In the genomic region with DNA sequence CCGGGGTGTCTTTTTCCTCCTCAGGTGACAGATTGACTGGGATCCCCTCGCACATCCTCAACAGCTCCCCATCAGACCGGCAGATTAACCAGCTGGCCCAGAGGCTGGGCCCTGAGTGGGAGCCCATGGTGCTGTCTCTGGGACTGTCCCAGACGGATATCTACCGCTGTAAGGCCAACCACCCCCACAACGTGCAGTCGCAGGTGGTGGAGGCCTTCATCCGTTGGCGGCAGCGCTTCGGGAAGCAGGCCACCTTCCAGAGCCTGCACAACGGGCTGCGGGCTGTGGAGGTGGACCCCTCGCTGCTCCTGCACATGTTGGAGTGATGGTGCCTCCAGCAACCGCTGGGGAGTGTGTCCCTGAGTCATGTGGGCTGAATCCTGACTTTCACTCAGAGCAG, we compare ENCODE assay signal across 15 cellular contexts.
DNase-seq lines count a peak whose midpoint lies in the region; ATAC-seq and TF ChIP-seq lines count a peak whose summit lies in the region.
"Had no signal": no experiment of that assay in that cellular context is flagged by ENCODE, and none has a peak within 500 bp of the region (broad histone marks: within the 10 kb centered on the region; RNA-seq: fewer than 3 reads in every experiment).

No MANE protein-coding gene starts in this region.

- H3K4me2 ChIP-seq in PC-3 (ENCODE audit: low read length), result no peak overlapping the region

- H3K27me3 ChIP-seq in spleen (replicated peaks in 1 of 7) (no peaks in the 10 kb centered on the region), esophagus squamous epithelium (no peaks in the 10 kb centered on the region), PC-3 (ENCODE audit: low read length) (no peaks in the 10 kb centered on the region)

- H3K9me2 ChIP-seq in PC-3 (replicated peaks; ENCODE audit: low read length), result no peaks in the 10 kb centered on the region

- TF ChIP-seq POLR2A in spleen (IDR thresholded peaks at IDR 0.05), result no peak
- no peak for TF ChIP-seq POLR2A in esophagus squamous epithelium (IDR thresholded peaks at IDR 0.05)

- H3K27ac ChIP-seq in spleen, result peak overlapping the region in 2 of 8 donors; percentile 83 to 90
- no peak overlapping the region for H3K27ac ChIP-seq in esophagus squamous epithelium
- no peak overlapping the region for H3K27ac ChIP-seq in PC-3 (ENCODE audit: low read length)
- H3K27ac ChIP-seq: 22Rv1 had no signal

- no peaks in the 10 kb centered on the region for H3K27me3 Mint-ChIP-seq in T-helper 1 cell treated with Interleukin-12 subunit alpha and Interleukin-12 subunit beta and Interleukin-4 antibody, amounts not matched to agents 30 μg/mL and 1 μg/mL, for 36 hours (ENCODE audit: low read depth)
- no peaks in the 10 kb centered on the region for H3K27me3 Mint-ChIP-seq in WTC11 (ENCODE audit: low read depth)
- no peaks in the 10 kb centered on the region for H3K27me3 Mint-ChIP-seq in endothelial cell (ENCODE audit: unreplicated experiment)
- H3K27me3 Mint-ChIP-seq: CD4-positive, CD25-positive, alpha-beta regulatory T cell had no signal

- BruUV-seq in PC-3 (replicated peaks; lab: Mats Ljungman, UMichigan), result no TSS peak

- peaks cover 68% of the 10 kb centered on the region for H3K4me1 Mint-ChIP-seq in T-helper 1 cell treated with Interleukin-12 subunit alpha and Interleukin-12 subunit beta and Interleukin-4 antibody, amounts not matched to agents 30 μg/mL and 1 μg/mL, for 36 hours (ENCODE audit: low read depth)
- H3K4me1 Mint-ChIP-seq in WTC11 (peaks cover 18% of the 10 kb centered on the region), endothelial cell (ENCODE audit: unreplicated experiment) (peaks cover 21% of the 10 kb centered on the region)

- no peak overlapping the region for H3K9ac ChIP-seq in PC-3 (ENCODE audit: low read length)

- 94 to 98% (median 96%) methylated on average over 12 to 15 of the region's 15 CpGs for WGBS in spleen, 5 donors
- WGBS in esophagus squamous epithelium, 2 donors, result 100% methylated on average over 2 to 3 of the region's 15 CpGs

- ATAC-seq in WTC11, result no peak
- ATAC-seq in PC-3, result no peak
- ATAC-seq: HepG2 had no signal

- H3K36me3 ChIP-seq in spleen, result peaks cover 0 to 7% (median 0%) of the 10 kb centered on the region in 6 donors
- H3K36me3 ChIP-seq in esophagus squamous epithelium, result no peaks in the 10 kb centered on the region
- H3K36me3 ChIP-seq in PC-3 (ENCODE audit: low read depth, low read length), result no peaks in the 10 kb centered on the region

- peaks cover 3 to 40% (median 19%) of the 10 kb centered on the region in 6 donors for H3K4me1 ChIP-seq in spleen
- no peaks in the 10 kb centered on the region for H3K4me1 ChIP-seq in esophagus squamous epithelium
- no peaks in the 10 kb centered on the region for H3K4me1 ChIP-seq in PC-3 (ENCODE audit: insufficient read depth, low read length)

- H3K9me3 Mint-ChIP-seq in T-helper 1 cell treated with Interleukin-12 subunit alpha and Interleukin-12 subunit beta and Interleukin-4 antibody, amounts not matched to agents 30 μg/mL and 1 μg/mL, for 36 hours, result peaks cover 16% of the 10 kb centered on the region
- H3K9me3 Mint-ChIP-seq in WTC11 (peaks cover 9% of the 10 kb centered on the region), endothelial cell (ENCODE audit: unreplicated experiment) (no peaks in the 10 kb centered on the region)

- H3K9me3 ChIP-seq in spleen (no peaks in the 10 kb centered on the region), esophagus squamous epithelium (no peaks in the 10 kb centered on the region), PC-3 (ENCODE audit: low read length) (no peaks in the 10 kb centered on the region)

- peaks cover 18% of the 10 kb centered on the region for H3K36me3 Mint-ChIP-seq in T-helper 1 cell treated with Interleukin-12 subunit alpha and Interleukin-12 subunit beta and Interleukin-4 antibody, amounts not matched to agents 30 μg/mL and 1 μg/mL, for 36 hours (ENCODE audit: low read depth)
- H3K36me3 Mint-ChIP-seq in WTC11 (no peaks in the 10 kb centered on the region), endothelial cell (ENCODE audit: low read depth, unreplicated experiment) (no peaks in the 10 kb centered on the region)

- H3K27ac Mint-ChIP-seq in T-helper 1 cell treated with Interleukin-12 subunit alpha and Interleukin-12 subunit beta and Interleukin-4 antibody, amounts not matched to agents 30 μg/mL and 1 μg/mL, for 36 hours, result peak overlapping the region; percentile 51
- H3K27ac Mint-ChIP-seq in WTC11 (0 out of 2 replicates have a peak overlapping the region, but pooled peaks have one; percentile 57), endothelial cell (ENCODE audit: unreplicated experiment) (peak overlapping the region; percentile 49)

- no peak for DNase-seq in T-helper 1 cell
- DNase-seq in WTC11 (ENCODE audit: low spot score), result no peak
- DNase-seq in endothelial cell (ENCODE audit: low spot score), result no peak
- DNase-seq in spleen, result peak; percentile 78
- no peak for DNase-seq in esophagus squamous epithelium (lab: John Stamatoyannopoulos, UW)
- DNase-seq in PC-3, result no peak
- DNase-seq in DMS53 (lab: John Stamatoyannopoulos, UW), result no peak
- DNase-seq: Calu3; CD4-positive, CD25-positive, alpha-beta regulatory T cell; DMS 273 treated with DMSO at 0.1 percent for 48 hours; DMS79; HCEC 1CT had no signal

- no peak overlapping the region for H2AFZ ChIP-seq in PC-3 (ENCODE audit: low read length)

- peak overlapping the region; percentile 26 for H3K4me3 Mint-ChIP-seq in T-helper 1 cell treated with Interleukin-12 subunit alpha and Interleukin-12 subunit beta and Interleukin-4 antibody, amounts not matched to agents 30 μg/mL and 1 μg/mL, for 36 hours
- H3K4me3 Mint-ChIP-seq in WTC11, result no peak overlapping the region
- H3K4me3 Mint-ChIP-seq in endothelial cell (ENCODE audit: unreplicated experiment), result no peak overlapping the region

- no peak for TF ChIP-seq CTCF in WTC11 (IDR thresholded peaks at IDR 0.05)
- TF ChIP-seq CTCF in endothelial cell (IDR thresholded peaks at IDR 0.05; ENCODE audit: unreplicated experiment), result no peak
- no peak for TF ChIP-seq CTCF in spleen (IDR thresholded peaks at IDR 0.05 in 8 of 11, conservative IDR thresholded peaks at IDR 0.05 in 3 of 11)
- TF ChIP-seq CTCF in esophagus squamous epithelium (IDR thresholded peaks at IDR 0.05), result no peak
- TF ChIP-seq CTCF in PC-3 (conservative IDR thresholded peaks at IDR 0.05; ENCODE audit: low read depth, low read length), result no peak

- no peaks in the 10 kb centered on the region for H3K79me2 ChIP-seq in PC-3 (ENCODE audit: low read length)

- intact Hi-C loops in spleen (cut with DNase I; ENCODE audit: low total_unique reads), result no loop called here
- intact Hi-C loops in esophagus squamous epithelium (cut with DNase I), result no loop called here
- intact Hi-C loops in PC-3 (cut with micrococcal nuclease), result no loop called here

- CTCF ChIA-PET in WTC11 (lab: Charles Lee) (no interaction called here), PC-3 (lab: Charles Lee) (no interaction called here)

- H3K4me3 ChIP-seq in spleen (no peak overlapping the region), esophagus squamous epithelium (no peak overlapping the region), PC-3 (ENCODE audit: low read length) (no peak overlapping the region)

- H4K20me1 ChIP-seq in PC-3 (ENCODE audit: low read length), result no peaks in the 10 kb centered on the region

- H3F3A ChIP-seq in PC-3 (ENCODE audit: low read length, unreplicated experiment), result no peaks in the 10 kb centered on the region

- POLR2A ChIA-PET in WTC11 (lab: Charles Lee), result no interaction called here
- POLR2A ChIA-PET in PC-3 (lab: Charles Lee; ENCODE audit: unreplicated experiment), result no interaction called here

TF ChIP-seq in WTC11, 78 proteins besides CTCF, POLR2A, EP300 and RAD21:
- TF ChIP-seq GABPB1 (CRISPR knock-in tag; IDR thresholded peaks at IDR 0.05) (no peak), USF1 (CRISPR knock-in tag; IDR thresholded peaks at IDR 0.05) (no peak), OVOL2 (CRISPR knock-in tag; IDR thresholded peaks at IDR 0.05; ENCODE audit: borderline replicate concordance) (no peak), TCF7 (CRISPR knock-in tag; IDR thresholded peaks at IDR 0.05; ENCODE audit: low read depth) (no peak), CREB1 (CRISPR knock-in tag; IDR thresholded peaks at IDR 0.05) (no peak), MXD4 (CRISPR knock-in tag; IDR thresholded peaks at IDR 0.05; ENCODE audit: borderline replicate concordance) (no peak), IRF2 (CRISPR knock-in tag; IDR thresholded peaks at IDR 0.05; ENCODE audit: borderline replicate concordance, low read depth) (no peak), ETV6 (CRISPR knock-in tag; IDR thresholded peaks at IDR 0.05) (no peak)
TF ChIP-seq in WTC11: peak in this region for 0.
